In genomic region chr16:30997887-30998711, GRCh38 we compare ENCODE assay signal across 2 cellular contexts.
TF ChIP-seq lines count a peak whose summit lies in the region.

No MANE protein-coding gene starts in this region.

TF ChIP-seq in GM23338, 12 proteins besides CTCF, POLR2A, EP300 and RAD21 (continued from another document):
- TF ChIP-seq STAT1 (IDR thresholded peaks at IDR 0.05; ENCODE audit: unreplicated experiment): no peak
- TF ChIP-seq ETS1 (IDR thresholded peaks at IDR 0.05): no peak
- TF ChIP-seq EZH2phosphoT487 (IDR thresholded peaks at IDR 0.05; ENCODE audit: unreplicated experiment): no peak
- no peak for TF ChIP-seq ZNF331 (CRISPR knock-in tag; IDR thresholded peaks at IDR 0.05; ENCODE audit: low read depth)
- no peak for TF ChIP-seq ZNF114 (CRISPR knock-in tag; IDR thresholded peaks at IDR 0.05)
TF ChIP-seq in GM23338: peak in this region for 0.

TF ChIP-seq in SK-N-SH treated with all-trans-retinoic acid at 6 μM for 48 hours, 23 proteins besides CTCF, POLR2A, EP300 and RAD21 (continued from another document):
- TF ChIP-seq ESRRG (CRISPR knock-in tag; IDR thresholded peaks at IDR 0.05) (no peak), ZFP3 (CRISPR knock-in tag; IDR thresholded peaks at IDR 0.05) (no peak), TCF4 (CRISPR knock-in tag; IDR thresholded peaks at IDR 0.05; ENCODE audit: borderline replicate concordance) (no peak), BACH2 (CRISPR knock-in tag; IDR thresholded peaks at IDR 0.05; ENCODE audit: borderline replicate concordance) (no peak), CSRNP3 (CRISPR knock-in tag; IDR thresholded peaks at IDR 0.05) (no peak), CREB5 (CRISPR knock-in tag; IDR thresholded peaks at IDR 0.05; ENCODE audit: low read depth) (no peak)
TF ChIP-seq in SK-N-SH treated with all-trans-retinoic acid at 6 μM for 48 hours: peak in this region for 0.
